ENCODE assay signal across 8 cellular contexts in genomic region chr12:46266869-46267617, GRCh38. TPM values are rescaled to one million over a fixed set of nuclear protein-coding genes. Genes with fewer than 3 reads are reported as not detected.
A peak's percentile ranks its signal among the peaks of the same experiment; 100 is the strongest.
DNase-seq lines count a peak whose midpoint lies in the region; ATAC-seq and TF ChIP-seq lines count a peak whose summit lies in the region.

No MANE protein-coding gene starts in this region.

- H3K4me1 ChIP-seq in endocrine pancreas (ENCODE audit: control insufficient read depth, insufficient read depth, low read length) (no peaks in the 10 kb centered on the region), mesodermal cell (ENCODE audit: control insufficient read depth, insufficient read depth, low read length, poor library complexity, severe bottlenecking) (peaks cover 21% of the 10 kb centered on the region)

- H3K9ac ChIP-seq in endocrine pancreas (ENCODE audit: control insufficient read depth, insufficient read depth, low read length) = no peak overlapping the region

- H3K4me3 ChIP-seq in GM12865 (ENCODE audit: low read depth, low read length) (peak overlapping the region; percentile 95), endocrine pancreas (ENCODE audit: control insufficient read depth, insufficient read depth, low read length) (peak overlapping the region; percentile 6), mesodermal cell (ENCODE audit: extremely low read depth, insufficient read depth, low read length, poor library complexity, severe bottlenecking) (peak overlapping the region; percentile 89)

- ATAC-seq in GM18498 (IDR thresholded peaks at IDR 0.05; ENCODE audit: unreplicated experiment) = no peak

- no peak for TF ChIP-seq CTCF in GM12865 (IDR thresholded peaks at IDR 0.05; ENCODE audit: insufficient read depth, low read depth, low read length, missing control alignments)

- H3K36me3 ChIP-seq in endocrine pancreas (ENCODE audit: control insufficient read depth, insufficient read depth, low read length) (no peaks in the 10 kb centered on the region), mesodermal cell (ENCODE audit: control insufficient read depth, insufficient read depth, low read length) (peaks cover 4% of the 10 kb centered on the region)

- peaks cover 19% of the 10 kb centered on the region for H3K27me3 ChIP-seq in endocrine pancreas (ENCODE audit: control insufficient read depth, insufficient read depth, low read length)

- H3K9me3 ChIP-seq in endocrine pancreas (ENCODE audit: control insufficient read depth, low read length) = no peaks in the 10 kb centered on the region
- no peaks in the 10 kb centered on the region for H3K9me3 ChIP-seq in mesodermal cell (ENCODE audit: control insufficient read depth, low read length)

- peak; percentile 61 for DNase-seq in GM12865 (ENCODE audit: low read depth)
- peak; percentile 82 for DNase-seq in NCI-H2107 treated with DMSO at 0.1 percent for 48 hours (lab: John Stamatoyannopoulos, UW; ENCODE audit: unreplicated experiment)
- peak; percentile 30 to 54 for DNase-seq in activated CD8-positive, alpha-beta memory T cell treated with anti-CD3 and anti-CD28 coated beads for 4 hours (ENCODE audit: low read depth in 2 of 2)
- DNase-seq in stimulated activated CD8-positive, alpha-beta memory T cell treated with anti-CD3 and anti-CD28 coated beads, Interleukin-15, amount 100 ng/mL, for 24 hours (ENCODE audit: low read depth) = peak; percentile 26
- DNase-seq in OCI-M2 (lab: John Stamatoyannopoulos, UW; ENCODE audit: unreplicated experiment) = no peak

- 0% methylated on average over 31 to 34 of the region's 34 CpGs for WGBS in mesodermal cell (ENCODE audit: insufficient coverage in 2 of 2), 2 experiments

- peak overlapping the region; percentile 77 for H3K27ac ChIP-seq in mesodermal cell (ENCODE audit: low read depth, low read length, severe bottlenecking)

RNA-seq across cellular contexts. Expression of gene SLC38A1, which starts 1.8 kb away (rescaled TPM):
- 66.4 TPM for polyA plus RNA-seq in mesodermal cell (2013, experiment 1 of 2)
- polyA plus RNA-seq in mesodermal cell (2013, experiment 2 of 2) = 62.8 TPM

Comparison
In these comparisons a context has a peak if more than half of its experiments do, and no peak if none do; other contexts are left out.
1. H3K4me3 ChIP-seq: peak in every context shown above with its lines; median percentile 95 in GM12865; 89 in mesodermal cell; 6 in endocrine pancreas.